ENCODE assay signal across 31 cellular contexts in the genomic region with DNA sequence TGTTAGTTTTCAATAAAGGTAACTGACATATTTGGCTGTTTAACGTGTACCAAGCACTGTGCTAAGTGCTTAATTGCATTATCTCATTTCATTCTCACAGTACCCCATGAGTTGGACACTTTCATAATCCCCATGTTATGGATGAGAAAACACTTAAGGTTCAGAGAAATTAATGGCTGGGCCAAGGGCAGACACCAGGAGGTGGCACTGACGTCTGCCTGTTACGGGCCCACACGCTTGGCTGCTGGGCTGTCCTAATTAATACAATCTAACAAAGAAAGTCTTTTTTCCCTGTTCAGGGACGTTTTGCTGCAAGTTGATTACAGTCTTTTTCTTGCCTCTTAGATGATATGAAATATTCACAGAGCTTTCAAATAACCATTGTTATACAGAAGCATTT. TPM values are rescaled to one million over a fixed set of nuclear protein-coding genes. Genes with fewer than 3 reads are reported as not detected.
"Had no signal": no experiment of that assay in that cellular context is flagged by ENCODE, and none has a peak within 500 bp of the region (broad histone marks: within the 10 kb centered on the region; RNA-seq: fewer than 3 reads in every experiment).

No MANE protein-coding gene starts in this region.

- ATAC-seq: heart right ventricle; left ventricle myocardium superior; naive thymus-derived CD4-positive, alpha-beta T cell; sciatic nerve; stimulated activated naive B cell treated with anti-CD40 and anti-IgM and Interleukin-4, amounts not matched to agents 10 μg/mL and 1 μg/mL and 100 μg/mL, for 72 hours; stimulated activated naive CD8-positive, alpha-beta T cell treated with anti-CD3 and anti-CD28 coated beads, Interleukin-15, amount 100 ng/mL, for 72 hours had no signal

- H3K4me3 ChIP-seq: coronary artery, heart right ventricle, lung, ovary, spleen, thoracic aorta, transverse colon had no signal

- H3K36me3 ChIP-seq: heart right ventricle, neutrophil, ovary, spleen, thoracic aorta, transverse colon had no signal

- H3K9me3 ChIP-seq: neutrophil, ovary, thoracic aorta had no signal

- DNase-seq: central memory CD4-positive, alpha-beta T cell; effector CD4-positive, alpha-beta T cell; endodermal cell; erythroblast; heart right ventricle; immature natural killer cell; left ventricle myocardium superior; mesendoderm; naive thymus-derived CD4-positive, alpha-beta T cell; nephron progenitor cell; ovary; spleen; stimulated activated CD4-positive, alpha-beta T cell treated with anti-CD3 and anti-CD28 coated beads, Interleukin-15, amount 100 ng/mL, for 24 hours; stimulated activated CD4-positive, alpha-beta T cell treated with anti-CD3 and anti-CD28 coated beads, Interleukin-1b, Interleukin-23, amount 100 ng/mL, for 48 hours; stimulated activated CD4-positive, alpha-beta T cell treated with anti-CD3 and anti-CD28 coated beads, Interleukin-4, amount 100 ng/mL, for 24 hours; stimulated activated naive B cell treated with anti-CD40 and anti-IgM and Interleukin-4, amounts not matched to agents 10 μg/mL and 1 μg/mL and 100 μg/mL, for 72 hours; stimulated activated naive CD8-positive, alpha-beta T cell treated with anti-CD3 and anti-CD28 coated beads, Interleukin-15, amount 100 ng/mL, for 72 hours; transverse colon had no signal

- H3K4me1 ChIP-seq: spleen, transverse colon had no signal

- H3K27ac ChIP-seq: coronary artery, neutrophil, ovary, spleen, thoracic aorta, transverse colon had no signal

- H3K27me3 ChIP-seq: neutrophil, ovary, spleen, transverse colon had no signal

RNA-seq across cellular contexts. Expression of a gene that starts 16.1 kb away (rescaled TPM):
- total RNA-seq: chondrocyte; endothelial cell of umbilical vein; heart right ventricle; left ventricle myocardium superior; mononuclear cell; naive thymus-derived CD4-positive, alpha-beta T cell; sciatic nerve; skeletal muscle tissue; spleen; subcutaneous adipose tissue; thoracic aorta; transverse colon; urinary bladder had no signal

RNA-seq across cellular contexts. Expression of a gene that starts 16.1 kb away (rescaled TPM):
- total RNA-seq: chondrocyte; dermis microvascular lymphatic vessel endothelial cell; endothelial cell of umbilical vein; heart right ventricle; left ventricle myocardium superior; mononuclear cell; naive thymus-derived CD4-positive, alpha-beta T cell; progenitor cell of endocrine pancreas; sciatic nerve; skeletal muscle tissue; spleen; subcutaneous adipose tissue; thoracic aorta; transverse colon; urinary bladder had no signal
